Comparison of ENCODE assay signal across 8 cellular contexts in the genomic region with DNA sequence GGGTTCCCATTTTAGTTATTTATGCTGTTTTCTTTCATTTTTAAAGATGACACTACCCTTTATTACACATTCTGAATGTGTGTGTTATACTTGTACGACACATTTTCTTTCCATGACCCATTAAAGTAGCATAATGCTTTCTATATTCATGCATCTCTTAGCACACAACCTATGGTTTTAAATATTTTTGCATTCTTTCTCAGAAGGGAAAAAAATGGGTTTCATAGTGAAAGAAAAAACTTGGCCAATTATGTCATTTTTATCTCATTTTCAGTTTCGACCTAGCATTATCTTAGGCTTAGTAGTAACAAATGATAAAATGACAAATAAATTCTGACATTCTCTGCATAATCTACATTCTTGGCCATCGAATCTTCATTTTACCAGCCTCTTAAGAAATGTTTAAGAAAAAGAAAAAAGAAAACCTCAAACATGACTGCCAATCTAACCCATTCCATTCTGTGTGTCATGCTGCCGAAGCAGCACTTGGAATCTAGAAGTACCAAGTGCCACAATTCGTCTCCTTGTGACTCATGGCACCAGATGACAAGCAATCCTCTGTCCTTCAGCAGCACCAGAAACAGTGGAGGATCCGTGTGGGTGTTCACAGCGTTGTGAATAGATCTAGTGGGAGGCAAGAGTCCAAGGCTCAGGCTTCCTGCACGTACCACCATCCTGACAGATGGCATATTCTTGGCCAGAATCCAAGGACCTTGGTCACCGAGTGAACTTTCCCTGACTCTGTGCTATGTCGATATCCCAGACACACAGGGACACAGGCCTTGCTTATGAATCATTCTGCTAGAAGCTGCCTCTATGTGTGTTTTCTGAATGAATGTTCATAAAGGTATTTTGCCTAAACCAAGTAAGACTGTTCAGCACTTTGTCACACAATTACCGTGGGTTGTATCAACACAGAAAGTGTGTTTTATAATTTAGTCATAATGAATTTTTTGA.
DNase-seq lines count a peak whose midpoint lies in the region; ATAC-seq and TF ChIP-seq lines count a peak whose summit lies in the region.

No MANE protein-coding gene starts in this region.

- H3K36me3 ChIP-seq in kidney epithelial cell (ENCODE audit: control insufficient read depth, insufficient read depth, low read length) (no peaks in the 10 kb centered on the region), tibial artery (no peaks in the 10 kb centered on the region)

- H3K9me3 ChIP-seq in tibial artery, result no peaks in the 10 kb centered on the region

- in situ Hi-C loops in KBM-7 (cut with MboI; ENCODE audit: low pct_unique_long_range_greater_than_20kb, low sequenced_read_pairs), result no loop called here

- H3K27me3 ChIP-seq in kidney epithelial cell (ENCODE audit: control insufficient read depth, insufficient read depth, low read length), result no peaks in the 10 kb centered on the region
- H3K27me3 ChIP-seq in tibial artery, result no peaks in the 10 kb centered on the region

- ATAC-seq in GM21737 (IDR thresholded peaks at IDR 0.05; ENCODE audit: unreplicated experiment), result peak; percentile 56

- peaks cover 0 to 19% (median 8%) of the 10 kb centered on the region in 4 donors for H3K4me1 ChIP-seq in tibial artery

- peak; percentile 8 for DNase-seq in GDM1 (lab: John Stamatoyannopoulos, UW)
- DNase-seq in KBM-7, result peak; percentile 9
- DNase-seq in anterior cingulate cortex (lab: John Stamatoyannopoulos, UW), result peak in 53 of 58 donors; percentile 3 to 85 (median 47)
- peak; percentile 88 for DNase-seq in kidney epithelial cell (ENCODE audit: low read depth)
- peak in 1 of 2 donors; percentile 67 for DNase-seq in tibial artery
- no peak for DNase-seq in DMS114 treated with DMSO at 0.1 percent for 48 hours (lab: John Stamatoyannopoulos, UW; ENCODE audit: unreplicated experiment)
- DNase-seq in NCI-H1105 (lab: John Stamatoyannopoulos, UW), result no peak

- TF ChIP-seq CTCF in kidney epithelial cell (IDR thresholded peaks at IDR 0.05; ENCODE audit: insufficient read depth, low read length, poor library complexity, severe bottlenecking) (no peak), tibial artery (IDR thresholded peaks at IDR 0.05) (no peak)

- intact Hi-C loops in tibial artery (cut with DNase I; ENCODE audit: low total_unique reads), result no loop called here

- H3K4me3 ChIP-seq in kidney epithelial cell (ENCODE audit: low read depth, low read length), result no peak overlapping the region
- H3K4me3 ChIP-seq in tibial artery, result peak overlapping the region in 1 of 2 donors; percentile 26

- peak overlapping the region; percentile 35 to 50 for H3K27ac ChIP-seq in tibial artery

Comparison
In these comparisons a context has a peak if more than half of its experiments do, and no peak if none do; other contexts are left out.
1. DNase-seq: peak in GDM1 (single experiment), KBM-7 (single experiment), anterior cingulate cortex (53 of 58) and kidney epithelial cell (single experiment); none in DMS114 treated with DMSO at 0.1 percent for 48 hours (single experiment) and NCI-H1105 (single experiment).